ENCODE assay signal across 26 cellular contexts in the genomic region with DNA sequence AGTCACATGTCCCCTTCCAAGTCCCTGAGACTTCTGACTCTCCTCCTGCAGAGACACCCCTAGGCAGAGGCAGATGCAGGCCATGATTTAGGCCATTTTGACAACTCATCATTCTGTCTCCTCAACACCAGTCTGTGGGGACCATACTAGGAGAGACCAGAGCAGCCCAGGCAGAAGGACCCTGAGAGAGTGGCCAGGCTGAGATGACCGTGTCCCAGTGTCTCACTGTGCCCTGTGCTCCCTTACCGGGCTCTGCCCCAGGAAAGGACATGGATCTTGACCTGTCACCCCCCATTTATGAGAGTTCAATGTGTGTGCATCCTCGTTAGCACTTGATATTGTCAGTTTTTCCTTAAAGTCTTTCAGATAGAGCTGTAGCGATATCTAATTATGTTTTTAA. TPM values are rescaled to one million over a fixed set of nuclear protein-coding genes. Genes with fewer than 3 reads are reported as not detected.
DNase-seq lines count a peak whose midpoint lies in the region; ATAC-seq, FAIRE-seq and TF ChIP-seq lines count a peak whose summit lies in the region.
"Had no signal": no experiment of that assay in that cellular context is flagged by ENCODE, and none has a peak within 500 bp of the region (broad histone marks: within the 10 kb centered on the region; RNA-seq: fewer than 3 reads in every experiment).

No MANE protein-coding gene starts in this region.

- H2AFZ ChIP-seq in H9 (ENCODE audit: low read length) (no peak overlapping the region), neuronal stem cell (ENCODE audit: low read length) (no peak overlapping the region)

- no peak overlapping the region for H3K27ac ChIP-seq in H9 (ENCODE audit: insufficient read length, low read depth, low read length)
- H3K27ac ChIP-seq in neuronal stem cell (replicated peaks; ENCODE audit: low read length): no peak overlapping the region
- H3K27ac ChIP-seq in Peyer's patch: no peak overlapping the region
- H3K27ac ChIP-seq: 22Rv1, BLaER1 had no signal

- H3K4me3 ChIP-seq in bronchial epithelial cell (ENCODE audit: low read depth, low read length) (no peak overlapping the region), neuronal stem cell (ENCODE audit: low read length in 2 of 2) (no peak overlapping the region), Peyer's patch (no peak overlapping the region)
- H3K4me3 ChIP-seq: BLaER1 had no signal

- H3K14ac ChIP-seq in H9 (ENCODE audit: insufficient read depth, low read length) (peak overlapping the region; percentile 25; the same call in 1 of the 2 replicates), neuronal stem cell (ENCODE audit: low read length) (peak overlapping the region; percentile 1)

- no peak overlapping the region for H3K4me3 Mint-ChIP-seq in H9
- H3K4me3 Mint-ChIP-seq: CD14-positive monocyte; CD4-positive, alpha-beta memory T cell; CD8-positive, alpha-beta memory T cell had no signal

- H3K79me1 ChIP-seq in H9 (ENCODE audit: insufficient read depth, low read depth, low read length, poor library complexity, severe bottlenecking): no peaks in the 10 kb centered on the region
- H3K79me1 ChIP-seq in neuronal stem cell (ENCODE audit: low read depth, low read length): no peaks in the 10 kb centered on the region

- H3K36me3 Mint-ChIP-seq in H9 (ENCODE audit: insufficient read depth in 1 of 3, low read depth in 3 of 3): no peaks in the 10 kb centered on the region
- H3K36me3 Mint-ChIP-seq: CD14-positive monocyte; CD4-positive, alpha-beta memory T cell; CD4-positive, CD25-positive, alpha-beta regulatory T cell had no signal

- no peak for TF ChIP-seq POLR2A in Peyer's patch (IDR thresholded peaks at IDR 0.05)

- FAIRE-seq in bronchial epithelial cell (lab: Jason Lieb, UNC): peak; percentile 7
- FAIRE-seq: A204.1, G401.6, GM12891, GM19239 had no signal

- no peaks in the 10 kb centered on the region for H3K9me3 ChIP-seq in H9 (ENCODE audit: control insufficient read depth, low read depth, low read length)
- H3K9me3 ChIP-seq in neuronal stem cell (replicated peaks in 1 of 2; ENCODE audit: control insufficient read depth in 2 of 2, insufficient read depth in 1 of 2, low read depth in 1 of 2, low read length in 2 of 2): no peaks in the 10 kb centered on the region
- H3K9me3 ChIP-seq in Peyer's patch: no peaks in the 10 kb centered on the region
- H3K9me3 ChIP-seq: BE2C had no signal

- peaks cover 11 to 14% of the 10 kb centered on the region in 2 experiments; a peak in 4 of 5 replicates for H3K9me3 Mint-ChIP-seq in H9

- H3K56ac ChIP-seq in H9 (ENCODE audit: insufficient read length, low read depth, low read length): no peak overlapping the region

- H3K23me2 ChIP-seq in H9 (ENCODE audit: insufficient read length, low read depth, low read length, poor library complexity, severe bottlenecking): no peaks in the 10 kb centered on the region

- H3K36me3 ChIP-seq in bronchial epithelial cell (ENCODE audit: control insufficient read depth, insufficient read depth, low read length): no peaks in the 10 kb centered on the region
- no peaks in the 10 kb centered on the region for H3K36me3 ChIP-seq in neuronal stem cell (replicated peaks in 1 of 2; ENCODE audit: control insufficient read depth in 2 of 2, insufficient read depth in 2 of 2, low read length in 2 of 2)
- H3K36me3 ChIP-seq in Peyer's patch: no peaks in the 10 kb centered on the region
- H3K36me3 ChIP-seq: BE2C, BLaER1 had no signal

- peak; percentile 13 for ATAC-seq in esophagus mucosa

- no peak overlapping the region for H3T11ph ChIP-seq in H9 (ENCODE audit: low read length)

- H3K18ac ChIP-seq in H9 (ENCODE audit: insufficient read length, low read depth, low read length) (no peak overlapping the region), neuronal stem cell (ENCODE audit: low read length) (no peak overlapping the region)

- no peak for DNase-seq in H9
- no peak for DNase-seq in bronchial epithelial cell (ENCODE audit: low read depth)
- DNase-seq in neuronal stem cell (ENCODE audit: low spot score): no peak
- no peak for DNase-seq in NCI-H82 (lab: John Stamatoyannopoulos, UW)
- DNase-seq in DMS 273 treated with DMSO at 0.1 percent for 48 hours (lab: John Stamatoyannopoulos, UW): no peak
- DNase-seq in NCI-H1105 (lab: John Stamatoyannopoulos, UW): no peak
- no peak for DNase-seq in Peyer's patch
- DNase-seq: ACHN; BE2C; C1 segment of cervical spinal cord; CD4-positive, alpha-beta memory T cell; CD4-positive, CD25-positive, alpha-beta regulatory T cell; CD8-positive, alpha-beta memory T cell; COR-L47; DMS79 treated with DMSO at 0.1 percent for 48 hours; GF-D8 had no signal

- H3K4me1 Mint-ChIP-seq in H9: no peaks in the 10 kb centered on the region

- H2BK120ac ChIP-seq in H9 (ENCODE audit: low read depth, low read length, poor library complexity, severe bottlenecking) (no peak overlapping the region), neuronal stem cell (ENCODE audit: low read depth, low read length) (no peak overlapping the region)

- H3K9ac ChIP-seq in H9 (ENCODE audit: extremely low read depth, insufficient read length, low read length) (no peak overlapping the region), neuronal stem cell (ENCODE audit: low read depth, low read length, poor library complexity) (no peak overlapping the region)
- H3K9ac ChIP-seq: BLaER1 had no signal

- H2BK5ac ChIP-seq in H9 (ENCODE audit: insufficient read length, low read length) (no peak overlapping the region), neuronal stem cell (ENCODE audit: low read length) (no peak overlapping the region)

- H3K4me2 ChIP-seq in H9 (ENCODE audit: insufficient read depth, insufficient read length, low read length): no peak overlapping the region
- H3K4me2 ChIP-seq in neuronal stem cell (ENCODE audit: insufficient read depth, low read length, poor library complexity, severe bottlenecking): no peak overlapping the region
- H3K4me2 ChIP-seq: BLaER1 had no signal

- H3K4me1 ChIP-seq in H9 (ENCODE audit: insufficient read depth, low read length) (no peaks in the 10 kb centered on the region), neuronal stem cell (ENCODE audit: control insufficient read depth in 2 of 2, insufficient read depth in 1 of 2, low read depth in 1 of 2, low read length in 2 of 2) (no peaks in the 10 kb centered on the region), Peyer's patch (no peaks in the 10 kb centered on the region)
- H3K4me1 ChIP-seq: BE2C had no signal

- H4K8ac ChIP-seq in H9 (replicated peaks; ENCODE audit: insufficient read length, low read depth, low read length) (no peak overlapping the region), neuronal stem cell (ENCODE audit: low read depth, low read length) (no peak overlapping the region)

- WGBS in H9 (ENCODE audit: extremely low coverage, insufficient read length, low lambda C conversion rate): no CpG with 5 or more reads among the region's 4 CpGs
- no CpG with 5 or more reads among the region's 4 CpGs for WGBS in neuronal stem cell (ENCODE audit: extremely low coverage in 2 of 2, insufficient read length in 2 of 2, insufficient replicate concordance in 1 of 2), 2 donors

- no peaks in the 10 kb centered on the region for H3K79me2 ChIP-seq in H9 (ENCODE audit: insufficient read depth, low read length)

- no peak overlapping the region for H3K27ac Mint-ChIP-seq in H9

- H3K4ac ChIP-seq in H9 (ENCODE audit: low read depth, low read length) (no peak overlapping the region), neuronal stem cell (ENCODE audit: low read length) (no peak overlapping the region)

- H3K27me3 ChIP-seq in H9 (ENCODE audit: insufficient read depth, low read length) (peaks cover 11% of the 10 kb centered on the region; the same call in 1 of the 2 replicates), bronchial epithelial cell (ENCODE audit: control insufficient read depth, insufficient read depth, low read length) (no peaks in the 10 kb centered on the region), neuronal stem cell (ENCODE audit: control insufficient read depth in 3 of 3, insufficient read depth in 3 of 3, low read depth in 1 of 3, low read length in 3 of 3) (peaks cover 0 to 3% (median 0%) of the 10 kb centered on the region in 3 experiments), Peyer's patch (no peaks in the 10 kb centered on the region)
- H3K27me3 ChIP-seq: BLaER1 had no signal

- no peak overlapping the region for H3K23ac ChIP-seq in H9 (ENCODE audit: insufficient read length, low read depth, low read length)
- H3K23ac ChIP-seq in neuronal stem cell (ENCODE audit: low read depth, low read length, poor library complexity): peak overlapping the region; percentile 76

- H4K5ac ChIP-seq in H9 (ENCODE audit: insufficient read length, low read depth, low read length): no peak overlapping the region

- H2AK5ac ChIP-seq in H9 (ENCODE audit: insufficient read length, low read length) (no peak overlapping the region), neuronal stem cell (ENCODE audit: low read depth, low read length) (no peak overlapping the region)

- H4K20me1 ChIP-seq in H9 (ENCODE audit: control insufficient read depth, insufficient read depth, insufficient read length): no peaks in the 10 kb centered on the region
- H4K20me1 ChIP-seq: BLaER1 had no signal

- H2BK12ac ChIP-seq in H9 (ENCODE audit: insufficient read length, low read depth, low read length): no peak overlapping the region
- H2BK12ac ChIP-seq in neuronal stem cell (ENCODE audit: low read length): no peak overlapping the region

- H2BK20ac ChIP-seq in H9 (ENCODE audit: low read depth, low read length, poor library complexity, severe bottlenecking): no peak overlapping the region

- no peak overlapping the region for H2BK15ac ChIP-seq in H9 (ENCODE audit: low read depth, low read length)
- no peak overlapping the region for H2BK15ac ChIP-seq in neuronal stem cell (ENCODE audit: low read length)

- H4K91ac ChIP-seq in H9 (ENCODE audit: insufficient read length, low read depth, low read length): no peak overlapping the region
- no peak overlapping the region for H4K91ac ChIP-seq in neuronal stem cell (ENCODE audit: low read depth, low read length, poor library complexity)

- TF ChIP-seq CTCF in H9 (conservative IDR thresholded peaks at IDR 0.05) (no peak), bronchial epithelial cell (IDR thresholded peaks at IDR 0.05; ENCODE audit: insufficient read depth, low read length, severe bottlenecking) (no peak), Peyer's patch (IDR thresholded peaks at IDR 0.05) (no peak)

- H3K27me3 Mint-ChIP-seq in H9 (ENCODE audit: low read depth): peaks cover 97% of the 10 kb centered on the region
- H3K27me3 Mint-ChIP-seq: CD4-positive, alpha-beta memory T cell had no signal

RNA-seq across cellular contexts. Expression of a gene that starts 52.4 kb away (rescaled TPM):
- total RNA-seq in H9 (2021) (not detected in 2 replicates), bronchial epithelial cell (not detected in 2 replicates), esophagus mucosa (1.8 TPM), Peyer's patch (10 to 100 TPM in 1 of 4 donors, 1 to 10 TPM in 2, not detected in 1; 1.1 to 35.5 (median 6.0) TPM)
- not detected for polyA plus RNA-seq in neuronal stem cell (2013, experiment 1 of 2)
- polyA plus RNA-seq in neuronal stem cell (2013, experiment 2 of 2): not detected
- total RNA-seq: A673; CD4-positive, alpha-beta memory T cell; CD8-positive, alpha-beta memory T cell had no signal
- polyA plus RNA-seq: AG04450; CD8-positive, alpha-beta memory T cell had no signal
